In genomic region chr16:31213342-31213741, GRCh38 we compare ENCODE assay signal across 18 cellular contexts. TPM values are rescaled to one million over a fixed set of nuclear protein-coding genes. Genes with fewer than 3 reads are reported as not detected.
DNase-seq lines count a peak whose midpoint lies in the region; ATAC-seq and TF ChIP-seq lines count a peak whose summit lies in the region.
"Had no signal": no experiment of that assay in that cellular context is flagged by ENCODE, and none has a peak within 500 bp of the region (broad histone marks: within the 10 kb centered on the region; RNA-seq: fewer than 3 reads in every experiment).

No MANE protein-coding gene starts in this region.

- H3K4me2 ChIP-seq in HCT116 (ENCODE audit: low read length) = peak overlapping the region; percentile 100
- H3K4me2 ChIP-seq: PC-9 had no signal

- H3K4me3 ChIP-seq in HCT116 (replicated peaks in 1 of 2; ENCODE audit: low read depth in 1 of 2, low read length in 2 of 2) (peak overlapping the region; percentile 89 to 96), skeletal muscle tissue (ENCODE audit: low read length in 3 of 3) (peak overlapping the region in 2 of 3 donors; percentile 43 to 49), lower leg skin (ENCODE audit: low read depth, poor library complexity, severe bottlenecking) (no peak overlapping the region)
- H3K4me3 ChIP-seq: HAP-1, PC-9 had no signal

- H3K9me2 ChIP-seq in HCT116 (ENCODE audit: insufficient read depth) = no peaks in the 10 kb centered on the region

- RAD21 ChIA-PET in HCT116 (lab: Charles Lee; ENCODE audit: low non-redundant PET in 1 of 2, low total read pairs in 2 of 2, uncharacterized antibody in 2 of 2, unreplicated experiment in 2 of 2) = no interaction called here

- H3K27me3 ChIP-seq in HCT116 (ENCODE audit: insufficient read depth, low read length) (no peaks in the 10 kb centered on the region), skeletal muscle tissue (ENCODE audit: control insufficient read depth in 3 of 3, insufficient read depth in 3 of 3, low read length in 3 of 3) (peaks cover 8 to 11% (median 10%) of the 10 kb centered on the region in 3 donors)

- peaks cover 38% of the 10 kb centered on the region for H3K79me2 ChIP-seq in HCT116 (ENCODE audit: insufficient read depth, low read length)

- BruUV-seq in HCT116 (replicated peaks; lab: Mats Ljungman, UMichigan) = TSS peak; percentile 62

- peaks cover 9 to 33% of the 10 kb centered on the region in 2 experiments for H3K4me1 ChIP-seq in HCT116 (ENCODE audit: control insufficient read depth in 1 of 2, insufficient read depth in 2 of 2, low read length in 2 of 2)
- peaks cover 32 to 47% (median 34%) of the 10 kb centered on the region in 3 donors for H3K4me1 ChIP-seq in skeletal muscle tissue (ENCODE audit: control insufficient read depth in 3 of 3, insufficient read depth in 3 of 3, low read length in 3 of 3)
- H3K4me1 ChIP-seq: HAP-1 had no signal

- POLR2A ChIA-PET in HCT116 (lab: Charles Lee) (interaction anchor here (0.7 to 1.9 kb wide), 6 partner anchors 12 to 230 kb away, joined by 3 to 13 read pairs (median 3); partner anchors contain the start of genes FUS, ZNF646 and ZNF668), WTC11 (lab: Charles Lee) (interaction anchor here (1.1 to 1.9 kb wide), 2 partner anchors 12 to 96 kb away, joined by 4 to 5 read pairs; partner anchors contain the start of gene KAT8)

- TF ChIP-seq RAD21 in HCT116 (IDR thresholded peaks at IDR 0.05; ENCODE audit: low read depth) = no peak

- CTCF ChIA-PET in HCT116 (lab: Charles Lee) = interaction anchor here (0.7 to 1.0 kb wide), 3 partner anchors 120 to 260 kb away, joined by 3 to 4 read pairs (median 3); no protein-coding TSS in a partner anchor
- CTCF ChIA-PET in WTC11 (lab: Charles Lee) = interaction anchor here (0.7 to 4.9 kb wide), 4 partner anchors 12 to 170 kb away, joined by 5 to 41 read pairs (median 27); partner anchors contain the start of gene PYCARD

- H3K9me3 ChIP-seq in HCT116 (ENCODE audit: control insufficient read depth in 1 of 2, insufficient read depth in 1 of 2, low read depth in 1 of 2, low read length in 2 of 2) = no peaks in the 10 kb centered on the region
- H3K9me3 ChIP-seq in skeletal muscle tissue (ENCODE audit: control insufficient read depth in 3 of 3, low read length in 3 of 3) = no peaks in the 10 kb centered on the region
- H3K9me3 ChIP-seq: HAP-1 had no signal

- TF ChIP-seq POLR2A in HCT116 (IDR thresholded peaks at IDR 0.05; ENCODE audit: borderline replicate concordance, extremely low read depth, insufficient read depth, insufficient read length) = no peak
- TF ChIP-seq POLR2A in lower leg skin (IDR thresholded peaks at IDR 0.05) = no peak

- H3K36me3 ChIP-seq in HCT116 (ENCODE audit: control insufficient read depth in 1 of 2, insufficient read depth in 2 of 2, low read length in 2 of 2) = no peaks in the 10 kb centered on the region
- peaks cover 0 to 10% (median 7%) of the 10 kb centered on the region in 3 donors for H3K36me3 ChIP-seq in skeletal muscle tissue (ENCODE audit: control insufficient read depth in 3 of 3, insufficient read depth in 3 of 3, low read length in 3 of 3)
- H3K36me3 ChIP-seq: HAP-1 had no signal

- no peak for ATAC-seq in HCT116
- ATAC-seq in WTC11 = no peak
- no peak for ATAC-seq in naive B cell (ENCODE audit: low read depth in 2 of 2)
- ATAC-seq: CD8-positive, alpha-beta T cell had no signal

- H3K27me3 Mint-ChIP-seq in WTC11 (ENCODE audit: low read depth) (peaks cover 51% of the 10 kb centered on the region), naive B cell (peaks cover 27 to 55% (median 30%) of the 10 kb centered on the region in 3 donors), endothelial cell (ENCODE audit: unreplicated experiment) (peaks cover 12% of the 10 kb centered on the region), HFFc6 (ENCODE audit: insufficient read depth) (peaks cover 54% of the 10 kb centered on the region)

- H3K9ac ChIP-seq in HCT116 (ENCODE audit: low read length) = peak overlapping the region; percentile 89
- peak overlapping the region; percentile 77 to 99 (median 87) for H3K9ac ChIP-seq in skeletal muscle tissue (ENCODE audit: low read depth in 1 of 3, low read length in 3 of 3)

- H3K27ac ChIP-seq in HCT116 (ENCODE audit: low read depth, low read length) (peak overlapping the region; percentile 95), skeletal muscle tissue (ENCODE audit: low read depth, low read length) (peak overlapping the region; percentile 99)
- H3K27ac ChIP-seq: PC-9 had no signal

- H3K36me3 Mint-ChIP-seq in WTC11 (no peaks in the 10 kb centered on the region), naive B cell (no peaks in the 10 kb centered on the region), endothelial cell (ENCODE audit: low read depth, unreplicated experiment) (no peaks in the 10 kb centered on the region), HFFc6 (ENCODE audit: low read depth) (no peaks in the 10 kb centered on the region)
- H3K36me3 Mint-ChIP-seq: CD8-positive, alpha-beta T cell had no signal

- TF ChIP-seq CTCF in HCT116 (IDR thresholded peaks at IDR 0.05 in 2 of 3, conservative IDR thresholded peaks at IDR 0.05 in 1 of 3; ENCODE audit: borderline replicate concordance in 1 of 3, insufficient read depth in 1 of 3, low read depth in 2 of 3, low read length in 2 of 3) (no peak), WTC11 (IDR thresholded peaks at IDR 0.05) (no peak), endothelial cell (IDR thresholded peaks at IDR 0.05; ENCODE audit: unreplicated experiment) (no peak), lower leg skin (IDR thresholded peaks at IDR 0.05) (no peak), HFFc6 (IDR thresholded peaks at IDR 0.05) (no peak)

- no peak overlapping the region for H2AFZ ChIP-seq in HCT116 (ENCODE audit: low read depth, low read length, poor library complexity, severe bottlenecking)
- H2AFZ ChIP-seq: PC-9 had no signal

- no peaks in the 10 kb centered on the region for H4K20me1 ChIP-seq in HCT116 (ENCODE audit: insufficient read depth)

- H3K4me1 Mint-ChIP-seq in WTC11 = peaks cover 30% of the 10 kb centered on the region
- H3K4me1 Mint-ChIP-seq in naive B cell = peaks cover 21 to 45% (median 42%) of the 10 kb centered on the region in 3 donors
- H3K4me1 Mint-ChIP-seq in endothelial cell (ENCODE audit: unreplicated experiment) = peaks cover 13% of the 10 kb centered on the region
- peaks cover 7% of the 10 kb centered on the region for H3K4me1 Mint-ChIP-seq in HFFc6 (ENCODE audit: low read depth)

- H3K4me3 Mint-ChIP-seq in WTC11 (peak overlapping the region; percentile 56), naive B cell (peak overlapping the region in 6 of 8 donors; percentile 5 to 78 (median 68)), endothelial cell (ENCODE audit: unreplicated experiment) (no peak overlapping the region), HFFc6 (no peak overlapping the region)

- 98 to 100% methylated on average over 1 of the region's 1 CpG for WGBS in lower leg skin, 2 donors

- H3K9me3 Mint-ChIP-seq in WTC11 (no peaks in the 10 kb centered on the region), naive B cell (no peaks in the 10 kb centered on the region), endothelial cell (ENCODE audit: unreplicated experiment) (no peaks in the 10 kb centered on the region), HFFc6 (no peaks in the 10 kb centered on the region)
- H3K9me3 Mint-ChIP-seq: CD8-positive, alpha-beta T cell had no signal

- intact Hi-C loops in HCT116 (cut with micrococcal nuclease) (loop anchor here (5.0 to 10.0 kb wide), 2 partner anchors 169 to 241 kb away; partner anchors contain the start of gene ARMC5), lower leg skin (cut with DNase I; ENCODE audit: low total_unique reads) (no loop called here)

- H3K27ac Mint-ChIP-seq in WTC11 (no peak overlapping the region), naive B cell (no peak overlapping the region), endothelial cell (ENCODE audit: unreplicated experiment) (no peak overlapping the region), HFFc6 (no peak overlapping the region)
- H3K27ac Mint-ChIP-seq: CD8-positive, alpha-beta T cell had no signal

- DNase-seq in HCT116 (ENCODE audit: low read depth, low spot score) (no peak), WTC11 (ENCODE audit: low spot score) (no peak), naive B cell (no peak), cortex of kidney (lab: John Stamatoyannopoulos, UW) (no peak), endothelial cell (ENCODE audit: low spot score) (no peak), lower leg skin (ENCODE audit: low spot score in 2 of 2) (no peak), HFFc6 (no peak)
- DNase-seq: CD8-positive, alpha-beta T cell; DMS79; KBM-7; NCI-H1092; NCI-H2081 treated with DMSO at 0.1 percent for 48 hours; NCI-H2227 treated with DMSO at 0.1 percent for 48 hours; PC-9 had no signal

RNA-seq across cellular contexts. Expression of gene TRIM72, which starts 0.6 kb away (rescaled TPM):
- 43.8 TPM for total RNA-seq in HCT116 (2021; ENCODE audit: unreplicated experiment)
- 24.6 and 26.2 TPM in 2 replicates for polyA plus RNA-seq in HCT116 (2012)
- 1.8 to 2.5 TPM (median 2.4 TPM) in 3 replicates for total RNA-seq in WTC11 (2021)
- not detected for polyA plus RNA-seq in naive B cell (ENCODE audit: low read depth in 6 of 6)
- total RNA-seq in skeletal muscle tissue = 45.4 TPM
- total RNA-seq in endothelial cell (ENCODE audit: unreplicated experiment) = 0.18 TPM
- total RNA-seq in lower leg skin = under 1 TPM in 1 of 4 donors, not detected in 3; 0.19 TPM
- under 1 TPM in 1 of 6 experiments, not detected in 5; 0.05 TPM for total RNA-seq in HFFc6 (2021; fragmentation: NEBNext Ultra II Directional; extraction: Animal tissue kit (Norgen Biotek cat#: 25700))
- total RNA-seq: MCF 10A had no signal

RNA-seq across cellular contexts. Expression of gene PYDC1, which starts 3.6 kb away (rescaled TPM):
- total RNA-seq in HCT116 (2021; ENCODE audit: unreplicated experiment) (not detected), WTC11 (2021) (1.9 to 9.5 TPM (median 6.1 TPM) in 3 replicates), skeletal muscle tissue (not detected), endothelial cell (ENCODE audit: unreplicated experiment) (not detected), lower leg skin (10 to 100 TPM in 3 of 4 donors, 1 to 10 TPM in 1; 4.8 to 17.5 (median 12.9) TPM)
- polyA plus RNA-seq in HCT116 (2012) = 0.29 and 0.31 TPM in 2 replicates
- polyA plus RNA-seq in naive B cell (ENCODE audit: low read depth in 6 of 6) = not detected
- total RNA-seq in HFFc6 (2021; fragmentation: NEBNext Ultra II Directional; extraction: Animal tissue kit (Norgen Biotek cat#: 25700)) = not detected
- total RNA-seq: CD8-positive, alpha-beta T cell; MCF 10A; PC-9; SK-MEL-5 had no signal

RNA-seq across cellular contexts. Expression of gene PYCARD, which starts 10.8 kb away (rescaled TPM):
- total RNA-seq in HCT116 (2021; ENCODE audit: unreplicated experiment) (not detected), WTC11 (2021) (35.2 to 45.5 TPM (median 42.4 TPM) in 3 replicates), skeletal muscle tissue (27.1 TPM), endothelial cell (ENCODE audit: unreplicated experiment) (35.6 TPM), lower leg skin (100 to 1,000 TPM in 3 of 4 donors, 10 to 100 TPM in 1; 87.5 to 140 (median 122) TPM)
- 0.24 TPM in 1 of 2 replicates, not detected in the other for polyA plus RNA-seq in HCT116 (2012)
- polyA plus RNA-seq in naive B cell (ENCODE audit: low read depth in 6 of 6) = 10 to 100 TPM; 48.8 to 79.2 (median 68.8) TPM
- 10 to 100 TPM; 13.0 to 23.1 (median 22.5) TPM for total RNA-seq in HFFc6 (2021; fragmentation: NEBNext Ultra II Directional; extraction: Animal tissue kit (Norgen Biotek cat#: 25700))

RNA-seq across cellular contexts. Expression of gene FUS, which starts 33.4 kb away (rescaled TPM):
- total RNA-seq in HCT116 (2021; ENCODE audit: unreplicated experiment) = 522 TPM
- 224 and 307 TPM in 2 replicates for polyA plus RNA-seq in HCT116 (2012)
- total RNA-seq in WTC11 (2021) = 631 to 770 TPM (median 679 TPM) in 3 replicates
- 100 to 1,000 TPM in 5 of 6 donors, 10 to 100 TPM in 1; 79.0 to 177 (median 145) TPM for polyA plus RNA-seq in naive B cell (ENCODE audit: low read depth in 6 of 6)
- 40.2 TPM for total RNA-seq in skeletal muscle tissue
- 590 TPM for total RNA-seq in endothelial cell (ENCODE audit: unreplicated experiment)
- 10 to 100 TPM; 31.9 to 55.8 (median 34.9) TPM for total RNA-seq in lower leg skin
- total RNA-seq in HFFc6 (2021; fragmentation: NEBNext Ultra II Directional; extraction: Animal tissue kit (Norgen Biotek cat#: 25700)) = 100 to 1,000 TPM; 275 to 504 (median 422) TPM

RNA-seq across cellular contexts. Expression of gene ITGAM, which starts 46.4 kb away (rescaled TPM):
- total RNA-seq in HCT116 (2021; ENCODE audit: unreplicated experiment) (1.7 TPM), WTC11 (2021) (0.82 to 1.1 TPM (median 0.94 TPM) in 3 replicates), skeletal muscle tissue (8.4 TPM), endothelial cell (ENCODE audit: unreplicated experiment) (0.74 TPM), lower leg skin (1 to 10 TPM; 1.5 to 7.7 (median 4.1) TPM)
- 0.18 and 0.30 TPM in 2 replicates for polyA plus RNA-seq in HCT116 (2012)
- polyA plus RNA-seq in naive B cell (ENCODE audit: low read depth in 6 of 6) = 1 to 10 TPM in 4 of 6 donors, under 1 TPM in 2; 0.27 to 4.4 (median 1.6) TPM
- total RNA-seq in HFFc6 (2021; fragmentation: NEBNext Ultra II Directional; extraction: Animal tissue kit (Norgen Biotek cat#: 25700)) = not detected
- total RNA-seq: MCF 10A had no signal

Comparison
In these comparisons a context has a peak if more than half of its experiments do, and no peak if none do; other contexts are left out.
1. H3K4me3 Mint-ChIP-seq: peak in WTC11 (single experiment) and naive B cell (6 of 8); none in endothelial cell (single experiment) and HFFc6 (single experiment).
2. RNA of gene TRIM72, which starts 0.6 kb away (total RNA-seq): 45.4 TPM in skeletal muscle tissue (single experiment) and 43.8 TPM in HCT116 (single experiment); 1.8 to 2.5 TPM in WTC11, 0.18 TPM in endothelial cell (single experiment), 0.19 TPM in lower leg skin and 0.05 TPM in HFFc6; every median in the first group is over 10 times any median in the second.
3. RNA of gene PYCARD, which starts 10.8 kb away (total RNA-seq): 87.5 to 140 TPM in lower leg skin, 35.6 TPM in endothelial cell (single experiment), 35.2 to 45.5 TPM in WTC11, 27.1 TPM in skeletal muscle tissue (single experiment) and 13.0 to 23.1 TPM in HFFc6; not detected in HCT116 (single experiment); every median in the first group is over 10 times any median in the second.